ENCODE assay signal across 1 cellular context in the genomic region with DNA sequence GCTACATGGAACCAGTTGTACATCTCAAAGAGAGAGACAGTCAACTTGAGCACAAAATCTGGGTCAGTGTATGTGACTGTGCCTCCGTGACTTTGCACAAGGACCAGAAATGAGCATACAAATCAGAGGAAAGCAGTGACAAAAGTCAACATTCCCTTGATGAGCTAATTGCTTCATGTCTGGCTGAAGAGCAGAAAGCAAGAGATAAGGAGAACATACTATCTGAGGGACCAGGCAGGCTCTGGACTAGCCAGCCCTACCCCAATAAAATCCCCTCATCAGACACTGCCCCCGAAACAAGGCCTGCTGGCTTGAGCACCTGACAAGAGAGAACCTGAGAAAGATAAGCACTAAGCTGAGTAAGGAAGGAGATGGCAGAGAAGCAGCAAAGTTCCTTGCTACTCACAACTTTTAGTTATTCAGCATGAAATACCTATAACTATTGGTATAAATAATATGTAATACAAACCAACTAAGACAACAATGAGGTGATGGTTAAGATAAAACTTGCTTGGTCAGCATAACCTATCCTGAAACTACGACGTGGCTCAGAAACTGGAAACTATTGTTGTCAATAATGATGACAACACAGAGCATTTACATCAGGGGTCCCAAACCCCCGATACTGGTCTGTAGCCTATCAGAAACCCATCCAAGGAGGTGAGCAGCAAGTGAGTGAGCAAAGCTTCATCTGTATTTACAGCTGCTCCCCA.
TF ChIP-seq lines count a peak whose summit lies in the region.

No MANE protein-coding gene starts in this region.

TF ChIP-seq in H1, 55 proteins besides CTCF, POLR2A, EP300 and RAD21 (continued from another document):
- no peak for TF ChIP-seq JUND (IDR thresholded peaks at IDR 0.05; ENCODE audit: low read length)
- no peak for TF ChIP-seq HDAC6 (IDR thresholded peaks at IDR 0.05; ENCODE audit: low read depth, low read length)
